ENCODE assay signal across 20 cellular contexts in the genomic region with DNA sequence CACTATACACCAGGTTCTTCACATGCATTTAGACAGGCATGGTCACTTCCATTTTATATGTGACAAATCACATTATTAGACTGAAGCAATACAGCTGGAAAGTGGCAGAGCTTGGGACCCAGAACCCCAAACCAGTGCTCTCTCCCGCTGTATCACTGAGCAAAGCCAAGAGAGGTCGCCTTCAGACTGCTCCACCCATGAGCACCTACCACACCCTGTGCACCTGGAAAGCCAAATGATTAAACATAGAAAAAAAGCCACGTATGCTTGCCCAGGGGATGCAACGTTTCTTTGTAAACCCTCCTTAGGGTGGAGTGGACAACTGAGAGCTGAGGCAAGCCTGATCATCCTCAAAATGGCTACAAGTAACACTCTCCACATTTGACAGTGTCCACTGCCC.
DNase-seq lines count a peak whose midpoint lies in the region; ATAC-seq and TF ChIP-seq lines count a peak whose summit lies in the region.
"Had no signal": no experiment of that assay in that cellular context is flagged by ENCODE, and none has a peak within 500 bp of the region (broad histone marks: within the 10 kb centered on the region; RNA-seq: fewer than 3 reads in every experiment).

No MANE protein-coding gene starts in this region.

- peaks cover 0 to 45% (median 0%) of the 10 kb centered on the region in 11 experiments; a peak in 5 of 22 replicates for H4K20me1 ChIP-seq in BLaER1 treated with 17β-estradiol and CSF1 and Interleukin-3, amounts not matched to agents 10 nM and 100 nM

- DNase-seq in GM13977 (ENCODE audit: low spot score) (no peak), RPMI8226 (peak; percentile 79), memory B cell (ENCODE audit: low spot score in 2 of 2) (no peak), NCI-H1694 (lab: John Stamatoyannopoulos, UW) (no peak), HuH-7 (ENCODE audit: low spot score) (no peak)
- no peak for DNase-seq in T-helper 2 cell treated with Interferon-gamma antibody and Interleukin-4, amounts not matched to agents 5 μg/mL and 100 μg/mL, for 36 hours (ENCODE audit: low spot score)
- DNase-seq: activated CD4-positive, alpha-beta T cell treated with anti-CD3 and anti-CD28 coated beads, Interleukin-2, amount 10 ng/mL, durations not matched to agents 7 days and 5 days; activated CD8-positive, alpha-beta memory T cell treated with anti-CD3 and anti-CD28 coated beads, Interleukin-2, amount 50 U/mL, for 48 hours; activated gamma-delta T cell treated with Interleukin-2 at 50 U/mL for 16 hours; anterior cingulate cortex; foreskin fibroblast; H7; NCI-H1436; NCI-H524; nucleus accumbens; SK-N-SH had no signal

- peaks cover 19% of the 10 kb centered on the region for H3K36me3 Mint-ChIP-seq in memory B cell
- peaks cover 15% of the 10 kb centered on the region for H3K36me3 Mint-ChIP-seq in T-helper 2 cell treated with Interferon-gamma antibody and Interleukin-4, amounts not matched to agents 5 μg/mL and 100 μg/mL, for 36 hours (ENCODE audit: low read depth)

- peaks cover 45% of the 10 kb centered on the region for H3K4me1 Mint-ChIP-seq in memory B cell
- peaks cover 34% of the 10 kb centered on the region for H3K4me1 Mint-ChIP-seq in T-helper 2 cell treated with Interferon-gamma antibody and Interleukin-4, amounts not matched to agents 5 μg/mL and 100 μg/mL, for 36 hours (ENCODE audit: low read depth)

- H3K27ac ChIP-seq in BLaER1 treated with 17β-estradiol and CSF1 and Interleukin-3, amounts not matched to agents 10 nM and 100 nM, result peak overlapping the region in 5 of 11 experiments; percentile 13 to 64 (median 20); a peak in 5 of 22 replicates
- H3K27ac ChIP-seq: right atrium auricular region had no signal

- no peaks in the 10 kb centered on the region for H3K9me3 Mint-ChIP-seq in memory B cell
- H3K9me3 Mint-ChIP-seq in T-helper 2 cell treated with Interferon-gamma antibody and Interleukin-4, amounts not matched to agents 5 μg/mL and 100 μg/mL, for 36 hours, result no peaks in the 10 kb centered on the region
- H3K9me3 Mint-ChIP-seq: activated CD4-positive, alpha-beta T cell treated with anti-CD3 and anti-CD28 coated beads, Interleukin-2, amount 10 ng/mL, durations not matched to agents 7 days and 5 days; stimulated activated naive CD8-positive, alpha-beta T cell treated with anti-CD3 and anti-CD28 coated beads, Interleukin-15, Interleukin-2, amounts not matched to agents 100 ng/mL and 50 ng/mL, for 24 hours had no signal

- H3K27ac Mint-ChIP-seq in memory B cell, result peak overlapping the region; percentile 89
- H3K27ac Mint-ChIP-seq in T-helper 2 cell treated with Interferon-gamma antibody and Interleukin-4, amounts not matched to agents 5 μg/mL and 100 μg/mL, for 36 hours, result no peak overlapping the region
- H3K27ac Mint-ChIP-seq: activated CD4-positive, alpha-beta T cell treated with anti-CD3 and anti-CD28 coated beads, Interleukin-2, amount 10 ng/mL, durations not matched to agents 7 days and 5 days; stimulated activated naive CD8-positive, alpha-beta T cell treated with anti-CD3 and anti-CD28 coated beads, Interleukin-15, Interleukin-2, amounts not matched to agents 100 ng/mL and 50 ng/mL, for 24 hours had no signal

- H3K4me3 Mint-ChIP-seq in memory B cell, result peak overlapping the region; percentile 76
- no peak overlapping the region for H3K4me3 Mint-ChIP-seq in T-helper 2 cell treated with Interferon-gamma antibody and Interleukin-4, amounts not matched to agents 5 μg/mL and 100 μg/mL, for 36 hours
- H3K4me3 Mint-ChIP-seq: activated CD4-positive, alpha-beta T cell treated with anti-CD3 and anti-CD28 coated beads, Interleukin-2, amount 10 ng/mL, durations not matched to agents 7 days and 5 days; stimulated activated naive CD8-positive, alpha-beta T cell treated with anti-CD3 and anti-CD28 coated beads, Interleukin-15, Interleukin-2, amounts not matched to agents 100 ng/mL and 50 ng/mL, for 24 hours had no signal

- ATAC-seq in memory B cell (ENCODE audit: low read depth) (peak; percentile 52), HG03571 (IDR thresholded peaks at IDR 0.05; ENCODE audit: unreplicated experiment) (no peak)

- H3K36me3 ChIP-seq in BLaER1 treated with 17β-estradiol and CSF1 and Interleukin-3, amounts not matched to agents 10 nM and 100 nM, result peaks cover 18 to 46% (median 35%) of the 10 kb centered on the region in 11 experiments; a peak in 21 of 22 replicates

- peak; percentile 39 for TF ChIP-seq CTCF in GM13977 (IDR thresholded peaks at IDR 0.05; ENCODE audit: extremely low read depth, insufficient read depth, missing control alignments)

- in situ Hi-C loops in GM13977 (cut with MboI; ENCODE audit: low pct_unique_long_range_greater_than_20kb, low sequenced_read_pairs, unreplicated experiment), result no loop called here

- peak overlapping the region in 9 of 11 experiments; percentile 14 to 75 (median 61); a peak in 17 of 22 replicates for H3K4me2 ChIP-seq in BLaER1 treated with 17β-estradiol and CSF1 and Interleukin-3, amounts not matched to agents 10 nM and 100 nM
- H3K4me2 ChIP-seq: SK-N-SH had no signal

- peaks cover 44 to 62% (median 53%) of the 10 kb centered on the region in 10 experiments for H3K4me1 ChIP-seq in BLaER1 treated with 17β-estradiol and CSF1 and Interleukin-3, amounts not matched to agents 10 nM and 100 nM

- no peak overlapping the region; a peak in 1 of 20 replicates for H3K4me3 ChIP-seq in BLaER1 treated with 17β-estradiol and CSF1 and Interleukin-3, amounts not matched to agents 10 nM and 100 nM
- H3K4me3 ChIP-seq: right atrium auricular region had no signal

- H3K9ac ChIP-seq in BLaER1 treated with 17β-estradiol and CSF1 and Interleukin-3, amounts not matched to agents 10 nM and 100 nM, result no peak overlapping the region
- H3K9ac ChIP-seq: SK-N-SH had no signal

- H3K9me3 ChIP-seq in BLaER1 treated with 17β-estradiol and CSF1 and Interleukin-3, amounts not matched to agents 10 nM and 100 nM (replicated peaks in 1 of 11), result no peaks in the 10 kb centered on the region
- H3K9me3 ChIP-seq: right atrium auricular region, SK-N-SH had no signal

- no peaks in the 10 kb centered on the region for H3K27me3 ChIP-seq in BLaER1 treated with 17β-estradiol and CSF1 and Interleukin-3, amounts not matched to agents 10 nM and 100 nM
- H3K27me3 ChIP-seq: right atrium auricular region had no signal

- H3K27me3 Mint-ChIP-seq in memory B cell, result no peaks in the 10 kb centered on the region
- no peaks in the 10 kb centered on the region for H3K27me3 Mint-ChIP-seq in T-helper 2 cell treated with Interferon-gamma antibody and Interleukin-4, amounts not matched to agents 5 μg/mL and 100 μg/mL, for 36 hours (ENCODE audit: low read depth)
- H3K27me3 Mint-ChIP-seq: activated CD4-positive, alpha-beta T cell treated with anti-CD3 and anti-CD28 coated beads, Interleukin-2, amount 10 ng/mL, durations not matched to agents 7 days and 5 days; stimulated activated naive CD8-positive, alpha-beta T cell treated with anti-CD3 and anti-CD28 coated beads, Interleukin-15, Interleukin-2, amounts not matched to agents 100 ng/mL and 50 ng/mL, for 24 hours had no signal
